Comparison of ENCODE assay signal across 8 cellular contexts in genomic region chr3:172332256-172333041, GRCh38.
DNase-seq lines count a peak whose midpoint lies in the region; ATAC-seq and TF ChIP-seq lines count a peak whose summit lies in the region.

No MANE protein-coding gene starts in this region.

- DNase-seq in DMS 273 treated with DMSO at 0.1 percent for 48 hours (lab: John Stamatoyannopoulos, UW) (peak; percentile 27), SK-MEL-5 (ENCODE audit: low read depth, low spot score) (peak; percentile 70), glomerular visceral epithelial cell (ENCODE audit: extremely low spot score) (peak; percentile 63), pons (ENCODE audit: low spot score) (peak; percentile 77), aorta (peak in 1 of 2 donors; percentile 62)
- DNase-seq in activated naive CD4-positive, alpha-beta T cell (lab: John Stamatoyannopoulos, UW), result peak in 3 of 4 experiments; percentile 6 to 29 (median 12)

- peak; percentile 96 for TF ChIP-seq CTCF in LNCAP (IDR thresholded peaks at IDR 0.05)

- in situ Hi-C loops in SK-MEL-5 (cut with HindIII; ENCODE audit: low pct_unique_long_range_greater_than_20kb, low sequenced_read_pairs), result no loop called here

- no peaks in the 10 kb centered on the region for H3K27me3 ChIP-seq in aorta (ENCODE audit: control insufficient read depth in 1 of 2, insufficient read depth in 2 of 2, low read length in 1 of 2)

- WGBS in aorta, 2 donors, result 17 to 21% methylated on average over 2 of the region's 2 CpGs

- intact Hi-C loops in aorta (cut with DNase I), result loop anchor here in 1 of 2 donors (5.0 kb wide), 2 partner anchors 40 to 290 kb away; no protein-coding TSS in a partner anchor

- H3K27ac ChIP-seq in aorta (ENCODE audit: low read depth in 1 of 2, low read length in 2 of 2), result peak overlapping the region in 1 of 2 donors; percentile 4

- peaks cover 0 to 6% of the 10 kb centered on the region in 2 donors for H3K36me3 ChIP-seq in aorta (ENCODE audit: control insufficient read depth in 1 of 2, insufficient read depth in 2 of 2, low read length in 1 of 2)

- no peaks in the 10 kb centered on the region for H3K4me1 ChIP-seq in aorta (ENCODE audit: control insufficient read depth in 1 of 2, insufficient read depth in 2 of 2, low read length in 2 of 2)

- H3K4me3 ChIP-seq in aorta (ENCODE audit: low read length in 2 of 2), result no peak overlapping the region

- H3K9me3 ChIP-seq in aorta (ENCODE audit: control insufficient read depth, low read length), result no peaks in the 10 kb centered on the region

- ATAC-seq in GM21528 (IDR thresholded peaks at IDR 0.05; ENCODE audit: low FRiP score, unreplicated experiment) (peak; percentile 72), aorta (ENCODE audit: low FRiP score) (peak; percentile 93)
